25 cellular contexts compared by ENCODE assay signal in genomic region chr16:49335828-49336227, GRCh38. TPM values are rescaled to one million over a fixed set of nuclear protein-coding genes. Genes with fewer than 3 reads are reported as not detected.
"Had no signal": no experiment of that assay in that cellular context is flagged by ENCODE, and none has a peak within 500 bp of the region (broad histone marks: within the 10 kb centered on the region; RNA-seq: fewer than 3 reads in every experiment).

No MANE protein-coding gene starts in this region.

- H3K9me3 ChIP-seq: SJSA1 had no signal

- H3K4me2 ChIP-seq: KMS-11 had no signal

- H3K4me3 ChIP-seq: K562, SJSA1, SK-N-MC had no signal

- H3K27me3 Mint-ChIP-seq: IgD-negative memory B cell had no signal

- H3K4me1 Mint-ChIP-seq: IgD-negative memory B cell had no signal

- H3K27me3 ChIP-seq: SJSA1 had no signal

- H3K4me3 Mint-ChIP-seq: IgD-negative memory B cell had no signal

- DNase-seq: NCI-H1092, NCI-H1105 treated with DMSO at 0.1 percent for 48 hours, NCI-H1417 treated with DMSO at 0.1 percent for 48 hours, NCI-H146, NCI-H1694 treated with DMSO at 0.1 percent for 48 hours, NCI-H2029, NCI-H2081 treated with DMSO at 0.1 percent for 48 hours, NCI-H2171, NCI-H226, NCI-H446, NCI-H510A, NCI-H524 treated with DMSO at 0.1 percent for 48 hours, NCI-H69, NCI-H774, Right ventricle myocardium superior, RPMI8226, SIG-M5 had no signal

- H3K36me3 ChIP-seq: SJSA1 had no signal

- H3K27ac ChIP-seq: HL-60, KMS-11, SJSA1, SK-N-MC had no signal

- H3K9ac ChIP-seq: KMS-11 had no signal

- H3K9me3 Mint-ChIP-seq: IgD-negative memory B cell had no signal

- H3K4me1 ChIP-seq: SJSA1 had no signal

- H3K36me3 Mint-ChIP-seq: IgD-negative memory B cell had no signal

RNA-seq across cellular contexts. Expression of gene C16orf78, which starts 37.8 kb away (rescaled TPM):
- total RNA-seq: K562, LHCN-M2, MCF 10A, Right ventricle myocardium superior, SJSA1 had no signal
- polyA plus RNA-seq: IgD-negative memory B cell, K562 had no signal

RNA-seq across cellular contexts. Expression of gene CBLN1, which starts 54.2 kb away (rescaled TPM):
- total RNA-seq: K562, LHCN-M2, MCF 10A, SJSA1 had no signal
- polyA plus RNA-seq: IgD-negative memory B cell, K562 had no signal
